In the genomic region with DNA sequence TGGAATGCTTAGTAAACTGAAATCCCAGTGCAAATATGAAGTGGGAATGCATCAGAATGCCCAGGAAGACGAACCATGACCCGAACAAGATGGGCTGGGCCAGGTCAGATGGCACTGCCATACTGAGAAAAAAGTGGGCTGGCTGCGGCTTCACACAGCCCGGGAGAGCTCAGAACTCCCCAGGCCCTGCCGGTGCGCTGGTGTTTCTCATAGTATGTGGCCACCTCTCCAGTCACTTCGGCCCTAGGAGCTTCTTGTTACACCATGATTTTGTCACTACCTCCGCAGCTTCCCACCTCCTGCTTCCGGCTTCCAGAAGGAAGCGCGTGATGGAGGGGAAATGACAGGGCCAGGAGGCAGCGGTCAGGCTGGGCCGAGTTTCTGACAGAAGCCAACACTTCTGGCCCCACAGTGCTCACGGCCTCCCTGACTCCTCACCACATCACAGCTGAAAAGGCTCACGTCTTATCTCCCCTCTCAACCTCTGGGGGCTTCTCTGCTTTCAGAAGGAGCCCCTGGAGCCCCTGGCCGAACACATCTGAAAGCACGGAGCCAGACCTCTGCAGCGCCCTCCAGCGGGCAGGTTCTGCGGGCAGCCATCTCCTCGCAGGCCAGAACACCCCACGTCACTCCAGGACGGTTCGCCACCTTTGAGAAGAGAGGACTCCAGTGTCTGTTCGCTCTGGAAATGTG, we compare ENCODE assay signal across 8 cellular contexts. TPM values are rescaled to one million over a fixed set of nuclear protein-coding genes. Genes with fewer than 3 reads are reported as not detected.
A peak's percentile ranks its signal among the peaks of the same experiment; 100 is the strongest.
DNase-seq lines count a peak whose midpoint lies in the region; ATAC-seq lines count a peak whose summit lies in the region.

No MANE protein-coding gene starts in this region.

- peak overlapping the region; percentile 99 for H3K27ac Mint-ChIP-seq in activated T-cell treated with anti-CD3 and anti-CD28 coated beads, Interleukin-2, amount 50 U/mL, for 24 hours
- H3K27ac Mint-ChIP-seq in immature natural killer cell: peak overlapping the region; percentile 99 to 100 (median 100)
- peak overlapping the region; percentile 97 for H3K27ac Mint-ChIP-seq in stimulated activated naive CD8-positive, alpha-beta T cell treated with anti-CD3 and anti-CD28 coated beads, Interleukin-15, Interleukin-2, amounts not matched to agents 100 ng/mL and 50 ng/mL, for 24 hours

- H3K4me3 Mint-ChIP-seq in activated T-cell treated with anti-CD3 and anti-CD28 coated beads, Interleukin-2, amount 50 U/mL, for 24 hours: peak overlapping the region; percentile 82
- peak overlapping the region; percentile 80 to 85 (median 82) for H3K4me3 Mint-ChIP-seq in immature natural killer cell
- peak overlapping the region; percentile 77 for H3K4me3 Mint-ChIP-seq in stimulated activated naive CD8-positive, alpha-beta T cell treated with anti-CD3 and anti-CD28 coated beads, Interleukin-15, Interleukin-2, amounts not matched to agents 100 ng/mL and 50 ng/mL, for 24 hours

- no peaks in the 10 kb centered on the region for H3K9me3 Mint-ChIP-seq in activated T-cell treated with anti-CD3 and anti-CD28 coated beads, Interleukin-2, amount 50 U/mL, for 24 hours
- H3K9me3 Mint-ChIP-seq in immature natural killer cell: peaks cover 0 to 4% (median 2%) of the 10 kb centered on the region in 6 donors
- H3K9me3 Mint-ChIP-seq in stimulated activated naive CD8-positive, alpha-beta T cell treated with anti-CD3 and anti-CD28 coated beads, Interleukin-15, Interleukin-2, amounts not matched to agents 100 ng/mL and 50 ng/mL, for 24 hours: no peaks in the 10 kb centered on the region

- H3K36me3 Mint-ChIP-seq in activated T-cell treated with anti-CD3 and anti-CD28 coated beads, Interleukin-2, amount 50 U/mL, for 24 hours (ENCODE audit: low read depth): peaks cover 45% of the 10 kb centered on the region
- peaks cover 0 to 3% (median 0%) of the 10 kb centered on the region in 3 donors for H3K36me3 Mint-ChIP-seq in immature natural killer cell
- H3K36me3 Mint-ChIP-seq in stimulated activated naive CD8-positive, alpha-beta T cell treated with anti-CD3 and anti-CD28 coated beads, Interleukin-15, Interleukin-2, amounts not matched to agents 100 ng/mL and 50 ng/mL, for 24 hours (ENCODE audit: low read depth): peaks cover 30% of the 10 kb centered on the region

- DNase-seq in NK-92 treated with Interleukin-12 subunit alpha and Interleukin-12 subunit beta, amount 100 ng/mL, for 24 hours (lab: John Stamatoyannopoulos, UW): peak; percentile 85
- DNase-seq in NK-92 (lab: John Stamatoyannopoulos, UW; ENCODE audit: unreplicated experiment) (no peak), immature natural killer cell (peak; percentile 73 to 77 (median 75)), DMS 273 treated with DMSO at 0.1 percent for 48 hours (lab: John Stamatoyannopoulos, UW) (no peak), NCI-H2107 (lab: John Stamatoyannopoulos, UW) (no peak)
- DNase-seq in activated T-cell treated with anti-CD3 and anti-CD28 coated beads, Interleukin-2, amount 50 U/mL, for 24 hours: peak; percentile 80

- peaks cover 95% of the 10 kb centered on the region for H3K4me1 Mint-ChIP-seq in activated T-cell treated with anti-CD3 and anti-CD28 coated beads, Interleukin-2, amount 50 U/mL, for 24 hours (ENCODE audit: low read depth)
- peaks cover 93 to 96% of the 10 kb centered on the region in 2 donors for H3K4me1 Mint-ChIP-seq in immature natural killer cell
- H3K4me1 Mint-ChIP-seq in stimulated activated naive CD8-positive, alpha-beta T cell treated with anti-CD3 and anti-CD28 coated beads, Interleukin-15, Interleukin-2, amounts not matched to agents 100 ng/mL and 50 ng/mL, for 24 hours (ENCODE audit: low read depth): peaks cover 98% of the 10 kb centered on the region

- peaks cover 2% of the 10 kb centered on the region for H3K27me3 Mint-ChIP-seq in activated T-cell treated with anti-CD3 and anti-CD28 coated beads, Interleukin-2, amount 50 U/mL, for 24 hours
- H3K27me3 Mint-ChIP-seq in immature natural killer cell (ENCODE audit: low read depth in 3 of 3): peaks cover 21 to 48% (median 38%) of the 10 kb centered on the region in 3 donors
- H3K27me3 Mint-ChIP-seq in stimulated activated naive CD8-positive, alpha-beta T cell treated with anti-CD3 and anti-CD28 coated beads, Interleukin-15, Interleukin-2, amounts not matched to agents 100 ng/mL and 50 ng/mL, for 24 hours: peaks cover 6% of the 10 kb centered on the region

- ATAC-seq in GM19467 (IDR thresholded peaks at IDR 0.05; ENCODE audit: unreplicated experiment): no peak

RNA-seq across cellular contexts. Expression of a gene that starts 30.7 kb away (rescaled TPM):
- 100 to 1,000 TPM; 602 to 622 (median 602) TPM for polyA plus RNA-seq in immature natural killer cell

RNA-seq across cellular contexts. Expression of a gene that starts 39.7 kb away (rescaled TPM):
- polyA plus RNA-seq in immature natural killer cell: 10 to 100 TPM; 16.2 to 37.5 (median 30.8) TPM

Comparison
In these comparisons a context has a peak if more than half of its experiments do, and no peak if none do; other contexts are left out.
1. DNase-seq: peak in NK-92 treated with Interleukin-12 subunit alpha and Interleukin-12 subunit beta, amount 100 ng/mL, for 24 hours (single experiment), activated T-cell treated with anti-CD3 and anti-CD28 coated beads, Interleukin-2, amount 50 U/mL, for 24 hours (single experiment) and immature natural killer cell (3 of 3); none in NK-92 (single experiment), DMS 273 treated with DMSO at 0.1 percent for 48 hours (single experiment) and NCI-H2107 (single experiment).
2. Peak in every context shown above with its lines, with median percentiles within 50 percentile points of each other: H3K27ac Mint-ChIP-seq and H3K4me3 Mint-ChIP-seq.